Comparison of ENCODE assay signal across 4 cellular contexts in genomic region chr9:137890768-137891587, GRCh38. TPM values are rescaled to one million over a fixed set of nuclear protein-coding genes. Genes with fewer than 3 reads are reported as not detected.
"Had no signal": no experiment of that assay in that cellular context is flagged by ENCODE, and none has a peak within 500 bp of the region (broad histone marks: within the 10 kb centered on the region; RNA-seq: fewer than 3 reads in every experiment).

No MANE protein-coding gene starts in this region.

RNA-seq across cellular contexts. Expression of gene CACNA1B, which starts 13.4 kb away (rescaled TPM):
- total RNA-seq: left lobe of liver had no signal
- polyA plus RNA-seq: immature natural killer cell; liver; naive thymus-derived CD4-positive, alpha-beta T cell had no signal
